1 cellular context compared by ENCODE assay signal in genomic region chr6:152986978-152987377, GRCh38.
TF ChIP-seq lines count a peak whose summit lies in the region.

No MANE protein-coding gene starts in this region.

TF ChIP-seq in WTC11, 78 proteins besides CTCF, POLR2A, EP300 and RAD21:
- peak; percentile 62; the same call in 1 of the 2 replicates for TF ChIP-seq ZNF317 (CRISPR knock-in tag; IDR thresholded peaks at IDR 0.05; ENCODE audit: borderline replicate concordance, low read depth)
- TF ChIP-seq TEAD1 (CRISPR knock-in tag; IDR thresholded peaks at IDR 0.05) = no peak
- no peak for TF ChIP-seq ESRRA (CRISPR knock-in tag; IDR thresholded peaks at IDR 0.05; ENCODE audit: borderline replicate concordance)
TF ChIP-seq in WTC11: peak in this region for 1.
